In genomic region chr2:74862268-74862964, GRCh38 we compare ENCODE assay signal across 1 cellular context.
TF ChIP-seq lines count a peak whose summit lies in the region.

No MANE protein-coding gene starts in this region.

TF ChIP-seq in K562, 482 proteins besides CTCF, POLR2A, EP300 and RAD21 (continued from another document and continues in another):
- TF ChIP-seq ZMIZ1 (IDR thresholded peaks at IDR 0.05; ENCODE audit: low read depth in 2 of 2, low read length in 2 of 2) (0 out of 4 replicates have a peak, but pooled peaks of 1 of the 2 experiments have one; percentile 67), CEBPB (tag; IDR thresholded peaks at IDR 0.05) (peak; percentile 39; the same call in 1 of the 2 replicates), POLR2AphosphoS5 (IDR thresholded peaks at IDR 0.05; ENCODE audit: control insufficient read depth, insufficient read depth, low read depth, low read length) (peak; percentile 35; the same call in 1 of the 2 replicates), CHAMP1 (IDR thresholded peaks at IDR 0.05) (peak; percentile 51; the same call in 1 of the 2 replicates), TRIM24 (IDR thresholded peaks at IDR 0.05) (peak in 1 of 2 experiments; percentile 78; a peak in 2 of 4 replicates), HSF4 (CRISPR knock-in tag; IDR thresholded peaks at IDR 0.05; ENCODE audit: borderline replicate concordance) (no peak), JUND (IDR thresholded peaks at IDR 0.05; ENCODE audit: borderline replicate concordance, low read depth, low read length) (peak; percentile 59; the same call in 1 of the 2 replicates), JUND (tag; IDR thresholded peaks at IDR 0.05; ENCODE audit: borderline replicate concordance, low read depth, low read length) (no peak; the same call in 2 of the 3 replicates), MTA1 (IDR thresholded peaks at IDR 0.05; ENCODE audit: borderline replicate concordance) (peak; percentile 72; the same call in 1 of the 2 replicates), ZNF280B (CRISPR knock-in tag; IDR thresholded peaks at IDR 0.05) (no peak), ZFPM2 (CRISPR knock-in tag; IDR thresholded peaks at IDR 0.05) (no peak), KLF16 (IDR thresholded peaks at IDR 0.05) (peak; percentile 81), SOX6 (IDR thresholded peaks at IDR 0.05) (peak; percentile 98), SMAD2 (IDR thresholded peaks at IDR 0.05; ENCODE audit: low read depth, low read length) (no peak), NFIX (CRISPR knock-in tag; IDR thresholded peaks at IDR 0.05; ENCODE audit: low read depth) (no peak), NFIC (IDR thresholded peaks at IDR 0.05) (peak; percentile 57; the same call in 1 of the 2 replicates), SFPQ (IDR thresholded peaks at IDR 0.05; ENCODE audit: low read depth, low read length) (no peak), ATF1 (CRISPR knock-in tag; IDR thresholded peaks at IDR 0.05) (no peak), ATF1 (tag; IDR thresholded peaks at IDR 0.05) (peak; percentile 48), CAMTA2 (CRISPR knock-in tag; conservative IDR thresholded peaks at IDR 0.05) (no peak), TAL1 (IDR thresholded peaks at IDR 0.05) (peak; percentile 89), HNRNPH1 (optimal IDR thresholded peaks at IDR 0.05; ENCODE audit: low read depth, low read length) (no peak), ARNT (IDR thresholded peaks at IDR 0.05) (no peak), CSDE1 (IDR thresholded peaks at IDR 0.05) (0 out of 4 replicates have a peak, but pooled peaks of 1 of the 2 experiments have one; percentile 19), NCOR1 (IDR thresholded peaks at IDR 0.05) (peak; percentile 93), ZNF134 (CRISPR knock-in tag; conservative IDR thresholded peaks at IDR 0.05) (0 out of 2 replicates have a peak, but pooled peaks have one; percentile 38), FOXM1 (IDR thresholded peaks at IDR 0.05; ENCODE audit: low read depth) (peak; percentile 79), FOXM1 (CRISPR knock-in tag; IDR thresholded peaks at IDR 0.05; ENCODE audit: low read depth) (no peak), E2F1 (CRISPR knock-in tag; IDR thresholded peaks at IDR 0.05) (peak; percentile 54; the same call in 1 of the 2 replicates), FOSL1 (tag; conservative IDR thresholded peaks at IDR 0.05) (peak; percentile 57), ZFX (CRISPR knock-in tag; IDR thresholded peaks at IDR 0.05) (peak; percentile 55), SRSF1 (IDR thresholded peaks at IDR 0.05; ENCODE audit: low read depth, low read length) (no peak), ZNF318 (IDR thresholded peaks at IDR 0.05; ENCODE audit: borderline replicate concordance in 1 of 2, low read depth in 1 of 2) (peak in 1 of 2 experiments; percentile 44; a peak in 1 of 4 replicates), BHLHE40 (IDR thresholded peaks at IDR 0.05; ENCODE audit: low read length) (peak; percentile 88), MTA3 (IDR thresholded peaks at IDR 0.05; ENCODE audit: borderline replicate concordance) (peak; percentile 55; the same call in 1 of the 2 replicates), MITF (IDR thresholded peaks at IDR 0.05) (peak; percentile 93), PKNOX1 (IDR thresholded peaks at IDR 0.05) (0 out of 2 replicates have a peak, but pooled peaks have one; percentile 13), HDAC2 (IDR thresholded peaks at IDR 0.05) (peak; percentile 64; the same call in 1 of the 2 replicates), EHMT2 (IDR thresholded peaks at IDR 0.05) (no peak)
